In genomic region chr14:102738373-102739189, GRCh38 we compare ENCODE assay signal across 2 cellular contexts.
A peak's percentile ranks its signal among the peaks of the same experiment; 100 is the strongest.
TF ChIP-seq lines count a peak whose summit lies in the region.

No MANE protein-coding gene starts in this region.

TF ChIP-seq in GM23338, 12 proteins besides CTCF, POLR2A, EP300 and RAD21:
- TF ChIP-seq CREB1 (CRISPR knock-in tag; IDR thresholded peaks at IDR 0.05; ENCODE audit: low read depth) (no peak), STAT1 (IDR thresholded peaks at IDR 0.05; ENCODE audit: unreplicated experiment) (no peak), JUNB (IDR thresholded peaks at IDR 0.05; ENCODE audit: unreplicated experiment) (no peak), EZH2 (IDR thresholded peaks at IDR 0.05; ENCODE audit: low read depth, unreplicated experiment) (no peak), ETS1 (IDR thresholded peaks at IDR 0.05) (no peak), ZNF114 (CRISPR knock-in tag; IDR thresholded peaks at IDR 0.05) (no peak), ZNF331 (CRISPR knock-in tag; IDR thresholded peaks at IDR 0.05; ENCODE audit: low read depth) (no peak), ZNF462 (CRISPR knock-in tag; IDR thresholded peaks at IDR 0.05) (no peak), EZH2phosphoT487 (IDR thresholded peaks at IDR 0.05; ENCODE audit: unreplicated experiment) (no peak), POLR2AphosphoS5 (IDR thresholded peaks at IDR 0.05; ENCODE audit: low read depth) (no peak), REST (IDR thresholded peaks at IDR 0.05; ENCODE audit: unreplicated experiment) (no peak), NANOG (IDR thresholded peaks at IDR 0.05; ENCODE audit: borderline replicate concordance) (no peak)

TF ChIP-seq in HepG2, 621 proteins besides CTCF, POLR2A, EP300 and RAD21:
- TF ChIP-seq ZBTB42 (CRISPR knock-in tag; IDR thresholded peaks at IDR 0.05), result no peak
- no peak for TF ChIP-seq ZFP37 (CRISPR knock-in tag; IDR thresholded peaks at IDR 0.05; ENCODE audit: borderline replicate concordance)
- peak; percentile 11 for TF ChIP-seq AGO2 (optimal IDR thresholded peaks at IDR 0.05; ENCODE audit: low read depth, low read length)
